Comparison of ENCODE assay signal across 25 cellular contexts in the genomic region with DNA sequence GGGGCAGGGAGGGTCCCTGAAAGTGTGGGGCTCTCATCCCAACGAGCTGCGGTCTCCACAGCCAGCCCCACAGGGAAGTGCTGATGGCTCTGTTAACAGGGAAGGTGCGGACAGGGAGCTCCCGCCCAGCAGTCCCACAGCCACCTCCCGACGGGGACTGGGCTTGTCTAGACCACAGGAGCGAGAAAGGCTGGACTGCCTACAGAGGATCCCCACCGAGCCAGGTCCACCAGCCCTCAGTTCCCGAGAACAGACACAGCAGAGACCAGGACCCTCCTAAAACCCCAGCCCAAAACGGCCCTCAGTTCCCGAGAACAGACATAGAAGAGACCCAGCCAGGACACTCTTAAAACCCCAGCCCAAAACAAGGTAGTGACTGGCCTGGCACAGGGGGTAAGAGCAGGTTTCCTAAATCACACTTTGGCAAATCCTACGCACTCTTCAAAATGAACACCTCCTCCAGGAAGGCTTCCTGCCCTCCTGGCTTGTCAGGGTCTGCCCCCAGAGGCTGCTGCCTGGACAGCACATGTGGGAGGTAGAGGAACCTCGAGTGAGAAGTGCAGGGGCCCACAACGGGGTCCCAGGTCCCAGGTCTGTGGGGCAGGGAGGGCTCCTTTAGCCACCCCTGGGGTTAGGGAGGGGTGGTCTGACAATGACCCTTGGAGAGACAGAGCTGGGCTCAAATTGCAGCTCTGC.
DNase-seq lines count a peak whose midpoint lies in the region; TF ChIP-seq lines count a peak whose summit lies in the region.
"Had no signal": no experiment of that assay in that cellular context is flagged by ENCODE, and none has a peak within 500 bp of the region (broad histone marks: within the 10 kb centered on the region; RNA-seq: fewer than 3 reads in every experiment).

No MANE protein-coding gene starts in this region.

- no peaks in the 10 kb centered on the region for H3K27me3 ChIP-seq in neural progenitor cell
- H3K27me3 ChIP-seq: heart right ventricle, SJCRH30, tibial artery had no signal

- H4K20me1 ChIP-seq in neural progenitor cell (ENCODE audit: low read depth) = peaks cover 64% of the 10 kb centered on the region

- H3K36me3 ChIP-seq in HEK293 (ENCODE audit: control insufficient read depth in 2 of 2, insufficient read depth in 1 of 2, low read length in 2 of 2) (peaks cover 0 to 3% of the 10 kb centered on the region in 2 experiments; a peak in 1 of 3 replicates), neural progenitor cell (no peaks in the 10 kb centered on the region)
- H3K36me3 ChIP-seq: HAP-1, tibial artery had no signal

- peak overlapping the region; percentile 34 for H3K4me2 ChIP-seq in neural progenitor cell

- no peaks in the 10 kb centered on the region for H3K27me3 Mint-ChIP-seq in dendritic cell treated with granulocyte-macrophage colony-stimulating factor and Interleukin-4, amounts not matched to agents 40 ng/mL and 50 ng/mL, for 4 days
- peaks cover 8% of the 10 kb centered on the region for H3K27me3 Mint-ChIP-seq in neural progenitor cell (ENCODE audit: insufficient read depth, low read depth)
- H3K27me3 Mint-ChIP-seq: activated naive CD4-positive, alpha-beta T cell treated with anti-CD3 and anti-CD28 coated beads, Interleukin-2, amount 50 U/mL, for 24 hours; progenitor cell of endocrine pancreas; stimulated activated naive CD8-positive, alpha-beta T cell treated with anti-CD3 and anti-CD28 coated beads, Interleukin-15, amount 100 ng/mL, for 72 hours had no signal

- H3K4me1 Mint-ChIP-seq in dendritic cell treated with granulocyte-macrophage colony-stimulating factor and Interleukin-4, amounts not matched to agents 40 ng/mL and 50 ng/mL, for 4 days (ENCODE audit: low read depth) = peaks cover 53% of the 10 kb centered on the region
- H3K4me1 Mint-ChIP-seq in neural progenitor cell = peaks cover 48% of the 10 kb centered on the region
- H3K4me1 Mint-ChIP-seq: activated naive CD4-positive, alpha-beta T cell treated with anti-CD3 and anti-CD28 coated beads, Interleukin-2, amount 50 U/mL, for 24 hours; stimulated activated naive CD8-positive, alpha-beta T cell treated with anti-CD3 and anti-CD28 coated beads, Interleukin-15, amount 100 ng/mL, for 72 hours had no signal

- peaks cover 31% of the 10 kb centered on the region for H3K36me3 Mint-ChIP-seq in dendritic cell treated with granulocyte-macrophage colony-stimulating factor and Interleukin-4, amounts not matched to agents 40 ng/mL and 50 ng/mL, for 4 days (ENCODE audit: low read depth)
- H3K36me3 Mint-ChIP-seq in neural progenitor cell = peaks cover 2% of the 10 kb centered on the region
- H3K36me3 Mint-ChIP-seq: activated naive CD4-positive, alpha-beta T cell treated with anti-CD3 and anti-CD28 coated beads, Interleukin-2, amount 50 U/mL, for 24 hours had no signal

- TF ChIP-seq CTCF in GM12874 (IDR thresholded peaks at IDR 0.05; ENCODE audit: insufficient read depth, low read depth, low read length) (0 out of 2 replicates have a peak, but pooled peaks have one; percentile 7), HEK293 (tag by site-specific recombination; IDR thresholded peaks at IDR 0.05) (no peak), neural progenitor cell (IDR thresholded peaks at IDR 0.05) (no peak)

- no peak overlapping the region for H3K4me3 Mint-ChIP-seq in dendritic cell treated with granulocyte-macrophage colony-stimulating factor and Interleukin-4, amounts not matched to agents 40 ng/mL and 50 ng/mL, for 4 days
- H3K4me3 Mint-ChIP-seq in neural progenitor cell = no peak overlapping the region
- H3K4me3 Mint-ChIP-seq: activated naive CD4-positive, alpha-beta T cell treated with anti-CD3 and anti-CD28 coated beads, Interleukin-2, amount 50 U/mL, for 24 hours; activated T-helper 1 cell treated with anti-CD3 and anti-CD28 coated beads, Interleukin-12 subunit alpha, Interleukin-12 subunit beta, Interleukin-2, Interleukin-4 antibody, amounts not matched to agents 30 ng/mL and 10 ng/mL and 1 ng/mL, durations not matched to agents 14 hours and 24 hours and 36 hours; stimulated activated naive CD8-positive, alpha-beta T cell treated with anti-CD3 and anti-CD28 coated beads, Interleukin-15, amount 100 ng/mL, for 72 hours had no signal

- CTCF ChIA-PET in HEK293 (lab: Yijun Ruan, JAX) = interaction anchor here (1.1 kb wide), 1 partner anchor 81 kb away, joined by 3 read pairs; no protein-coding TSS in a partner anchor

- H3K9ac ChIP-seq in neural progenitor cell = no peak overlapping the region

- H3K4me3 ChIP-seq in HEK293 (ENCODE audit: low read depth, low read length) = no peak overlapping the region
- H3K4me3 ChIP-seq in neural progenitor cell = no peak overlapping the region
- H3K4me3 ChIP-seq: HAP-1, heart right ventricle, SJCRH30, tibial artery had no signal

- H3K4me1 ChIP-seq in HEK293 (ENCODE audit: control insufficient read depth, insufficient read depth, low read length) (no peaks in the 10 kb centered on the region), neural progenitor cell (peaks cover 51% of the 10 kb centered on the region)
- H3K4me1 ChIP-seq: tibial artery had no signal

- POLR2A ChIA-PET in HEK293 (lab: Yijun Ruan, JAX) = no interaction called here

- peak overlapping the region; percentile 49 for H3K27ac Mint-ChIP-seq in dendritic cell treated with granulocyte-macrophage colony-stimulating factor and Interleukin-4, amounts not matched to agents 40 ng/mL and 50 ng/mL, for 4 days
- H3K27ac Mint-ChIP-seq in neural progenitor cell = no peak overlapping the region
- H3K27ac Mint-ChIP-seq: activated naive CD4-positive, alpha-beta T cell treated with anti-CD3 and anti-CD28 coated beads, Interleukin-2, amount 50 U/mL, for 24 hours; activated T-helper 1 cell treated with anti-CD3 and anti-CD28 coated beads, Interleukin-12 subunit alpha, Interleukin-12 subunit beta, Interleukin-2, Interleukin-4 antibody, amounts not matched to agents 30 ng/mL and 10 ng/mL and 1 ng/mL, durations not matched to agents 14 hours and 24 hours and 36 hours; progenitor cell of endocrine pancreas had no signal

- DNase-seq in neural progenitor cell (ENCODE audit: low spot score) (no peak), AG08396 (ENCODE audit: low spot score) (no peak), NCI-H1048 (lab: John Stamatoyannopoulos, UW) (no peak), NCI-H510A (lab: John Stamatoyannopoulos, UW) (no peak)
- DNase-seq: activated CD4-positive, alpha-beta T cell treated with anti-CD3 and anti-CD28 coated beads for 48 hours; caudate nucleus; DMS53; GF-D8; heart right ventricle; midbrain; NCI-H1092; NCI-H2029 treated with DMSO at 0.1 percent for 48 hours; NCI-H446; SJCRH30; stimulated activated CD4-positive, alpha-beta T cell treated with anti-CD3 and anti-CD28 coated beads, Interleukin-2, amount 100 ng/mL, for 48 hours; stimulated activated naive CD8-positive, alpha-beta T cell treated with anti-CD3 and anti-CD28 coated beads, Interleukin-15, amount 100 ng/mL, for 72 hours; tibial artery had no signal

- intact Hi-C loops in dendritic cell treated with granulocyte-macrophage colony-stimulating factor and Interleukin-4, amounts not matched to agents 40 ng/mL and 50 ng/mL, for 4 days (cut with micrococcal nuclease) = no loop called here

- H3K27ac ChIP-seq in HEK293 (ENCODE audit: extremely low read depth, low read depth, low read length) (no peak overlapping the region), neural progenitor cell (no peak overlapping the region)
- H3K27ac ChIP-seq: heart right ventricle, SJCRH30, tibial artery had no signal

- H3K9me3 ChIP-seq in HEK293 (ENCODE audit: control insufficient read depth, insufficient read depth, low read depth, low read length) = no peaks in the 10 kb centered on the region
- H3K9me3 ChIP-seq in neural progenitor cell (ENCODE audit: low read depth) = no peaks in the 10 kb centered on the region
- H3K9me3 ChIP-seq: HAP-1, heart right ventricle, SJCRH30, tibial artery had no signal

- H3K79me2 ChIP-seq in neural progenitor cell (ENCODE audit: low read depth) = no peaks in the 10 kb centered on the region

- peaks cover 16% of the 10 kb centered on the region for H3F3A ChIP-seq in neural progenitor cell (ENCODE audit: low read depth)

- H2AFZ ChIP-seq in neural progenitor cell (replicated peaks) = no peak overlapping the region

- H3K9me3 Mint-ChIP-seq in dendritic cell treated with granulocyte-macrophage colony-stimulating factor and Interleukin-4, amounts not matched to agents 40 ng/mL and 50 ng/mL, for 4 days = no peaks in the 10 kb centered on the region
- H3K9me3 Mint-ChIP-seq in neural progenitor cell = peaks cover 2% of the 10 kb centered on the region
- H3K9me3 Mint-ChIP-seq: activated naive CD4-positive, alpha-beta T cell treated with anti-CD3 and anti-CD28 coated beads, Interleukin-2, amount 50 U/mL, for 24 hours; activated T-helper 1 cell treated with anti-CD3 and anti-CD28 coated beads, Interleukin-12 subunit alpha, Interleukin-12 subunit beta, Interleukin-2, Interleukin-4 antibody, amounts not matched to agents 30 ng/mL and 10 ng/mL and 1 ng/mL, durations not matched to agents 14 hours and 24 hours and 36 hours; neural crest cell; stimulated activated naive CD8-positive, alpha-beta T cell treated with anti-CD3 and anti-CD28 coated beads, Interleukin-15, amount 100 ng/mL, for 72 hours had no signal

TF ChIP-seq in HEK293, 187 proteins besides CTCF, POLR2A, EP300 and RAD21:
- TF ChIP-seq ZIC2 (tag by site-specific recombination; IDR thresholded peaks at IDR 0.05) (peak; percentile 68), ZFP3 (tag by site-specific recombination; IDR thresholded peaks at IDR 0.05; ENCODE audit: low read depth) (no peak)
